In genomic region chr7:107743567-107744344, GRCh38 we compare ENCODE assay signal across 7 cellular contexts.
A peak's percentile ranks its signal among the peaks of the same experiment; 100 is the strongest.
DNase-seq lines count a peak whose midpoint lies in the region; ATAC-seq lines count a peak whose summit lies in the region.

Gene CBLL1, plus strand, starts transcription at chr7:107744142. Its CDS starts 22 bp downstream, at chr7:107744164.

- ATAC-seq in GM18508 (IDR thresholded peaks at IDR 0.05; ENCODE audit: insufficient read depth, unreplicated experiment) (peak; percentile 72), HG03025 (IDR thresholded peaks at IDR 0.05; ENCODE audit: low FRiP score, unreplicated experiment) (peak; percentile 90)

- DNase-seq in NCI-H2029 treated with DMSO at 0.1 percent for 48 hours (lab: John Stamatoyannopoulos, UW) (peak; percentile 90), T-helper 9 cell (peak; percentile 94), astrocyte of the hippocampus (ENCODE audit: low read depth, low spot score) (peak; percentile 99), hippocampal formation (lab: John Stamatoyannopoulos, UW) (peak; percentile 96 to 97), retina (peak; percentile 99)

Comparison
In these comparisons a context has a peak if more than half of its experiments do, and no peak if none do; other contexts are left out.
1. Peak in every context shown above with its lines: DNase-seq and ATAC-seq.